In the genomic region with DNA sequence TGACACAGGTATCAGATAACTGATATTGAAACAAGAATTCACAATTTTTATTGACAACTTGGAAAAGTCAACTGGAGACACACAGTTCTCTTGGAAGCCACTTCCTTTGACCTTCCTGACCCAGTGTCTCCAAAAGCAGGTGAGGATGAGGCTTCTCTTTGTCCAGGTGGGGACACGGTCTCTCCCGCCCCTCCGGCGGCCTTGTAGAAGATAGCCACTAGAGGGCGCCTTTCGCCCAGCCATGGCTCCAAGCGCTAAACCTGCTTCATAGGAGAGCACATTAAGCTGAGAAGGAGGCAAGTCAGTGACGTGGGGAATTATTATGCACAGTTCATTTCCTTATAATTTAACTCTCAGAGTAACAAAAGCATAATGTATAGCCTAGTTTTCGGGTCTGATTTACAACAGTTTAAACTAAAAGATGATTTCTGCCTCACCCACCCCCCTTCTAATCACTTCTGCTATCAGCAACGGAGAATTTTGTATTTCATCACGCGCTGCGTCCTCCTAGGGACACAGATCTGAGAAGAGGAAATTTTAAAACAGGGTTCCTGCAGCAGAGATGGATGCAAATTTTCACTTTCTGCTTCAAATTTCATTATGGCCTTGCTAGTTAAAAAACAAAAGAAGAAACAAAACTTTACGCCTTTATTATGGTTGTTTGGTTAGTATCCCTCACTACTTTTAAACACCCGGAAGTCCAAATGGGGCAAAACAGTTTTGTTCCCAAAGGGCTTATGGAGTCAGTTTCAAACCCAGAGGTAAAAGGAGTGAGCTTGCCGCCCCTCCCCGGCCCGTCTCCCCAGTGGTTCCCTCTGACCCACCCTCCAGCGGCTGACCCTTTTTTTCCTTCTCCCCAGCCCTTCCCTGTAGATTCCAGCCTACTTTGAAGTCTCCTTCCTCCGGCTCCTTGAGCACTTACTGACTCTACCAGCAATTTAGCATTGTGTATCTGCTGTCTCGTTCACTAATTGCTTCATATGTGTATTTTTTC, we compare ENCODE assay signal across 8 cellular contexts.
DNase-seq lines count a peak whose midpoint lies in the region; TF ChIP-seq lines count a peak whose summit lies in the region.

No MANE protein-coding gene starts in this region.

- DNase-seq in COLO668 (lab: John Stamatoyannopoulos, UW; ENCODE audit: unreplicated experiment) (peak; percentile 69), GM20000 (ENCODE audit: low spot score) (peak; percentile 63), HPDE6-E6E7 (ENCODE audit: extremely low spot score) (peak; percentile 58), NOMO-1 (lab: John Stamatoyannopoulos, UW; ENCODE audit: unreplicated experiment in 2 of 2) (peak; percentile 50 to 68), epithelial cell of esophagus (ENCODE audit: low read depth) (peak; percentile 79)
- DNase-seq in activated CD8-positive, alpha-beta memory T cell treated with anti-CD3 and anti-CD28 coated beads, Interleukin-2, amount 50 U/mL, for 24 hours (ENCODE audit: extremely low read depth), result peak; percentile 48
- peak; percentile 46 to 59 for DNase-seq in stimulated activated CD8-positive, alpha-beta memory T cell treated with anti-CD3 and anti-CD28 coated beads, Interleukin-4, amount 100 ng/mL, for 4 hours (ENCODE audit: low read depth in 2 of 2, low spot score in 1 of 2)

- H3K27me3 ChIP-seq in mucosa of stomach (ENCODE audit: control insufficient read depth, insufficient read depth, low read length), result no peaks in the 10 kb centered on the region

- peak overlapping the region; percentile 41 for H3K4me3 ChIP-seq in epithelial cell of esophagus (ENCODE audit: low read length)
- H3K4me3 ChIP-seq in mucosa of stomach (ENCODE audit: low read length), result peak overlapping the region; percentile 26

- TF ChIP-seq CTCF in GM20000 (IDR thresholded peaks at IDR 0.05; ENCODE audit: extremely low read depth, missing control alignments) (peak; percentile 61), epithelial cell of esophagus (IDR thresholded peaks at IDR 0.05; ENCODE audit: insufficient read depth, low read depth, low read length, missing control alignments) (peak; percentile 98)

- peak overlapping the region; percentile 37 for H3K9ac ChIP-seq in mucosa of stomach (ENCODE audit: low read length)

- H3K9me3 ChIP-seq in mucosa of stomach (ENCODE audit: control insufficient read depth, low read length), result no peaks in the 10 kb centered on the region

- H3K36me3 ChIP-seq in mucosa of stomach (ENCODE audit: control insufficient read depth, insufficient read depth, low read length), result no peaks in the 10 kb centered on the region

- peaks cover 7% of the 10 kb centered on the region for H3K4me1 ChIP-seq in mucosa of stomach (ENCODE audit: control insufficient read depth, insufficient read depth, low read length)

Comparison
In these comparisons a context has a peak if more than half of its experiments do, and no peak if none do; other contexts are left out.
1. Peak in every context shown above with its lines: DNase-seq and H3K4me3 ChIP-seq.